ENCODE assay signal across 25 cellular contexts in the genomic region with DNA sequence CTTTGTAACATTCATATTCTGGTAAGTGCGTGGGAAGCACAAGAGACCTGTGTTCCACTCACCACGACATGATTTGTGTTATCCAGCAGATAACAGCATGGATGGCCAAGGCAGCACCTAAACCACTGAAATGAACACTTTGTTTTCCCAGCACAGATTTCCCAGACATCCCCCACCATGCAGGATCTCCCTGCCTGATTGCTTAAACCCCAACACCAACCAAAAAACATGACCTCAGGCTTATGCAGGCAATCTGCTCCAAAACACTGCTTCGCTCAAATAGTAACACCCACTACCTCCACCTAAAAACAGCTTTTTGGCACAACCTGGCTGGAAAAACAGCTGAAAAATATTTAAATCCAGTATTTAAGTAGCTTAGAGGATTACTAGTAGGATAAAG.
"Had no signal": no experiment of that assay in that cellular context is flagged by ENCODE, and none has a peak within 500 bp of the region (broad histone marks: within the 10 kb centered on the region; RNA-seq: fewer than 3 reads in every experiment).

No MANE protein-coding gene starts in this region.

- H3K27me3 Mint-ChIP-seq: activated CD4-positive, alpha-beta memory T cell treated with anti-CD3 and anti-CD28 coated beads, Interleukin-2, amount 10 ng/mL, durations not matched to agents 7 days and 5 days; activated CD4-positive, alpha-beta T cell treated with anti-CD3 and anti-CD28 coated beads, Interleukin-2, amount 10 ng/mL, durations not matched to agents 24 days and 14 days; activated T-cell treated with anti-CD3 and anti-CD28 coated beads, Interleukin-2, amount 50 U/mL, for 24 hours; central memory CD8-positive, alpha-beta T cell; dendritic cell treated with granulocyte-macrophage colony-stimulating factor and Interleukin-4, amounts not matched to agents 40 ng/mL and 50 ng/mL, for 4 days; stimulated activated memory B cell treated with anti-CD40 and anti-IgM and Interleukin-4, amounts not matched to agents 10 μg/mL and 1 μg/mL and 100 μg/mL, for 72 hours; stimulated activated naive CD8-positive, alpha-beta T cell treated with anti-CD3 and anti-CD28 coated beads, Interleukin-15, amount 100 ng/mL, for 72 hours; type B pancreatic cell had no signal

- H3K4me3 Mint-ChIP-seq: activated CD4-positive, alpha-beta memory T cell treated with anti-CD3 and anti-CD28 coated beads, Interleukin-2, amount 10 ng/mL, durations not matched to agents 7 days and 5 days; activated CD4-positive, alpha-beta T cell treated with anti-CD3 and anti-CD28 coated beads, Interleukin-2, amount 10 ng/mL, durations not matched to agents 24 days and 14 days; activated T-cell treated with anti-CD3 and anti-CD28 coated beads, Interleukin-2, amount 50 U/mL, for 24 hours; central memory CD8-positive, alpha-beta T cell; dendritic cell treated with granulocyte-macrophage colony-stimulating factor and Interleukin-4, amounts not matched to agents 40 ng/mL and 50 ng/mL, for 4 days; endodermal cell; mesothelial cell of epicardium; naive thymus-derived CD8-positive, alpha-beta T cell; stimulated activated memory B cell treated with anti-CD40 and anti-IgM and Interleukin-4, amounts not matched to agents 10 μg/mL and 1 μg/mL and 100 μg/mL, for 72 hours; stimulated activated naive CD8-positive, alpha-beta T cell treated with anti-CD3 and anti-CD28 coated beads, Interleukin-15, amount 100 ng/mL, for 72 hours; type B pancreatic cell had no signal

- H3K9me3 ChIP-seq: vagina had no signal

- ATAC-seq: esophagus mucosa; naive thymus-derived CD8-positive, alpha-beta T cell; sciatic nerve; stimulated activated memory B cell treated with anti-CD40 and anti-IgM and Interleukin-4, amounts not matched to agents 10 μg/mL and 1 μg/mL and 100 μg/mL, for 72 hours; stimulated activated naive CD8-positive, alpha-beta T cell treated with anti-CD3 and anti-CD28 coated beads, Interleukin-15, amount 100 ng/mL, for 72 hours had no signal

- H3K27ac ChIP-seq: vagina had no signal

- H3K4me1 ChIP-seq: vagina had no signal

- H3K9me3 Mint-ChIP-seq: activated CD4-positive, alpha-beta memory T cell treated with anti-CD3 and anti-CD28 coated beads, Interleukin-2, amount 10 ng/mL, durations not matched to agents 7 days and 5 days; activated CD4-positive, alpha-beta T cell treated with anti-CD3 and anti-CD28 coated beads, Interleukin-2, amount 10 ng/mL, durations not matched to agents 24 days and 14 days; activated T-cell treated with anti-CD3 and anti-CD28 coated beads, Interleukin-2, amount 50 U/mL, for 24 hours; central memory CD8-positive, alpha-beta T cell; endodermal cell; mesothelial cell of epicardium; stimulated activated memory B cell treated with anti-CD40 and anti-IgM and Interleukin-4, amounts not matched to agents 10 μg/mL and 1 μg/mL and 100 μg/mL, for 72 hours; stimulated activated naive CD8-positive, alpha-beta T cell treated with anti-CD3 and anti-CD28 coated beads, Interleukin-15, amount 100 ng/mL, for 72 hours; type B pancreatic cell had no signal

- DNase-seq: activated CD4-positive, alpha-beta memory T cell treated with anti-CD3 and anti-CD28 coated beads, Interleukin-2, amount 10 ng/mL, durations not matched to agents 7 days and 5 days; activated CD4-positive, alpha-beta T cell treated with anti-CD3 and anti-CD28 coated beads, Interleukin-2, amount 10 ng/mL, durations not matched to agents 24 days and 14 days; activated CD4-positive, CD25-positive, alpha-beta regulatory T cell treated with anti-CD3 and anti-CD28 coated beads, Interleukin-2, amount 50 U/mL, for 72 hours; activated CD8-positive, alpha-beta memory T cell treated with anti-CD3 and anti-CD28 coated beads, Interleukin-2, amount 50 U/mL, for 48 hours; activated gamma-delta T cell treated with Interleukin-2 at 50 U/mL for 16 hours; activated naive CD4-positive, alpha-beta T cell treated with anti-CD3 and anti-CD28 coated beads, Interleukin-2, amount 50 U/mL, for 16 hours; activated T-cell treated with anti-CD3 and anti-CD28 coated beads, Interleukin-2, amount 50 U/mL, for 24 hours; amygdala; endodermal cell; islet precursor cell; naive thymus-derived CD8-positive, alpha-beta T cell; small intestine; stimulated activated CD4-positive, alpha-beta T cell treated with anti-CD3 and anti-CD28 coated beads, Interleukin-4, amount 100 ng/mL, for 4 hours; stimulated activated CD8-positive, alpha-beta memory T cell treated with anti-CD3 and anti-CD28 coated beads, Interleukin-4, amount 100 ng/mL, for 48 hours; stimulated activated naive CD8-positive, alpha-beta T cell treated with anti-CD3 and anti-CD28 coated beads, Interleukin-15, amount 100 ng/mL, for 72 hours; substantia nigra; T-helper 2 cell had no signal

- H3K27ac Mint-ChIP-seq: activated CD4-positive, alpha-beta memory T cell treated with anti-CD3 and anti-CD28 coated beads, Interleukin-2, amount 10 ng/mL, durations not matched to agents 7 days and 5 days; activated CD4-positive, alpha-beta T cell treated with anti-CD3 and anti-CD28 coated beads, Interleukin-2, amount 10 ng/mL, durations not matched to agents 24 days and 14 days; activated T-cell treated with anti-CD3 and anti-CD28 coated beads, Interleukin-2, amount 50 U/mL, for 24 hours; dendritic cell treated with granulocyte-macrophage colony-stimulating factor and Interleukin-4, amounts not matched to agents 40 ng/mL and 50 ng/mL, for 4 days; endodermal cell; mesothelial cell of epicardium; stimulated activated memory B cell treated with anti-CD40 and anti-IgM and Interleukin-4, amounts not matched to agents 10 μg/mL and 1 μg/mL and 100 μg/mL, for 72 hours; type B pancreatic cell had no signal

- H3K36me3 Mint-ChIP-seq: mesothelial cell of epicardium; naive thymus-derived CD8-positive, alpha-beta T cell; stimulated activated memory B cell treated with anti-CD40 and anti-IgM and Interleukin-4, amounts not matched to agents 10 μg/mL and 1 μg/mL and 100 μg/mL, for 72 hours; type B pancreatic cell had no signal

- H3K27me3 ChIP-seq: vagina had no signal

- H3K4me1 Mint-ChIP-seq: activated CD4-positive, alpha-beta memory T cell treated with anti-CD3 and anti-CD28 coated beads, Interleukin-2, amount 10 ng/mL, durations not matched to agents 7 days and 5 days; activated CD4-positive, alpha-beta T cell treated with anti-CD3 and anti-CD28 coated beads, Interleukin-2, amount 10 ng/mL, durations not matched to agents 24 days and 14 days; central memory CD8-positive, alpha-beta T cell; mesothelial cell of epicardium; naive thymus-derived CD8-positive, alpha-beta T cell; stimulated activated memory B cell treated with anti-CD40 and anti-IgM and Interleukin-4, amounts not matched to agents 10 μg/mL and 1 μg/mL and 100 μg/mL, for 72 hours; stimulated activated naive CD8-positive, alpha-beta T cell treated with anti-CD3 and anti-CD28 coated beads, Interleukin-15, amount 100 ng/mL, for 72 hours had no signal

- H3K4me3 ChIP-seq: vagina had no signal
